In the genomic region with DNA sequence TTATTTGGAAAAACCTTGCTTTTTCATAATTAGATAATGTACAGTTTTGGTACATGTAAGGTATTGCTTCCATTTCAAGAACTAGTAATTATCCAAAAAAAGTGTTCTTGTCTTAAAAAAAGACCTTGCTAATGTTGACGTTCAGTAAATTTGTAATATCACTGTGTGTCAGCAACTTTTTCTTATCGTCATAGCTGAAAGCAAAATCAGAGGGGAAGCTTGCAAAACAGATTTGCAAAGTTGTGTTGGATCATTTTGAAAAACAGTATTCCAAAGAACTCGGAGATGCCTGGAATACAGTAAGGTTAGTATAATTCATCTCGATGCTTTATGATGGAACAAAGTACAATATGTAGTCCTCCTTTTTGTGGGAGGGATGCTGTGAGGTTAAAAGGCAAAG, we compare ENCODE assay signal across 10 cellular contexts. TPM values are rescaled to one million over a fixed set of nuclear protein-coding genes. Genes with fewer than 3 reads are reported as not detected.
A peak's percentile ranks its signal among the peaks of the same experiment; 100 is the strongest.
DNase-seq lines count a peak whose midpoint lies in the region; ATAC-seq and TF ChIP-seq lines count a peak whose summit lies in the region.
"Had no signal": no experiment of that assay in that cellular context is flagged by ENCODE, and none has a peak within 500 bp of the region (broad histone marks: within the 10 kb centered on the region; RNA-seq: fewer than 3 reads in every experiment).

No MANE protein-coding gene starts in this region.

- peak overlapping the region; percentile 98 for H3K4me3 Mint-ChIP-seq in Caco-2 (ENCODE audit: unreplicated experiment)

- peaks cover 4% of the 10 kb centered on the region; the same call in 1 of the 2 replicates for H3K4me1 ChIP-seq in Caco-2
- H3K4me1 ChIP-seq in colonic mucosa = peaks cover 19% of the 10 kb centered on the region
- peaks cover 20% of the 10 kb centered on the region for H3K4me1 ChIP-seq in neuron (ENCODE audit: insufficient read depth, low read length)

- CTCF ChIA-PET in Caco-2 (lab: Charles Lee) = no interaction called here

- H3K36me3 ChIP-seq in Caco-2 (ENCODE audit: control insufficient read depth, insufficient read depth, low read length) (no peaks in the 10 kb centered on the region), colonic mucosa (no peaks in the 10 kb centered on the region), neuron (ENCODE audit: insufficient read depth, low read length) (peaks cover 27% of the 10 kb centered on the region)

- no peak for ATAC-seq in GM21825 (IDR thresholded peaks at IDR 0.05; ENCODE audit: unreplicated experiment)

- DNase-seq in Caco-2 = no peak
- no peak for DNase-seq in LNCaP clone FGC (ENCODE audit: low read depth)
- no peak for DNase-seq in colonic mucosa
- DNase-seq in AG08396 (ENCODE audit: low spot score) = no peak
- no peak for DNase-seq in RKO (ENCODE audit: low spot score)
- no peak for DNase-seq in D341Med (ENCODE audit: low spot score)
- DNase-seq: anterior cingulate cortex, Right ventricle myocardium superior had no signal

- H3K4me3 ChIP-seq in Caco-2 (ENCODE audit: low read depth, low read length) (no peak overlapping the region), LNCaP clone FGC (ENCODE audit: low read depth, low read length) (peak overlapping the region; percentile 80), colonic mucosa (no peak overlapping the region), neuron (ENCODE audit: low read length) (peak overlapping the region; percentile 75)

- no peaks in the 10 kb centered on the region for H3K27me3 Mint-ChIP-seq in Caco-2 (ENCODE audit: insufficient read depth, unreplicated experiment)

- H3K27ac Mint-ChIP-seq in Caco-2 (ENCODE audit: unreplicated experiment) = peak overlapping the region; percentile 99

- no peaks in the 10 kb centered on the region for H3K27me3 ChIP-seq in Caco-2 (replicated peaks; ENCODE audit: control insufficient read depth, insufficient read depth, low read length)
- H3K27me3 ChIP-seq in colonic mucosa = no peaks in the 10 kb centered on the region
- no peaks in the 10 kb centered on the region for H3K27me3 ChIP-seq in neuron (ENCODE audit: insufficient read depth, low read length)

- H3K36me3 Mint-ChIP-seq in Caco-2 (ENCODE audit: insufficient read depth, unreplicated experiment) = peaks cover 6% of the 10 kb centered on the region

- TF ChIP-seq CTCF in Caco-2 (IDR thresholded peaks at IDR 0.05; ENCODE audit: insufficient read depth in 1 of 2, low read depth in 1 of 2, low read length in 1 of 2, severe bottlenecking in 1 of 2, unreplicated experiment in 1 of 2) (no peak), LNCaP clone FGC (IDR thresholded peaks at IDR 0.05; ENCODE audit: control insufficient read depth, extremely low read depth, insufficient read depth) (no peak), colonic mucosa (IDR thresholded peaks at IDR 0.05) (no peak)

- peak overlapping the region; percentile 96 for H3K27ac ChIP-seq in colonic mucosa

- no peak overlapping the region for H3K9ac ChIP-seq in colonic mucosa (ENCODE audit: low read depth in 2 of 2, low read length in 2 of 2)

- no peak overlapping the region for H2AFZ ChIP-seq in neuron (ENCODE audit: low read depth, low read length)

- no peaks in the 10 kb centered on the region for H3K9me3 ChIP-seq in Caco-2
- H3K9me3 ChIP-seq in colonic mucosa = no peaks in the 10 kb centered on the region
- peaks cover 2% of the 10 kb centered on the region for H3K9me3 ChIP-seq in neuron (ENCODE audit: low read length)

- POLR2A ChIA-PET in Caco-2 (lab: Charles Lee) = no interaction called here

- no peaks in the 10 kb centered on the region for H3K9me3 Mint-ChIP-seq in Caco-2 (ENCODE audit: unreplicated experiment)

- peaks cover 8% of the 10 kb centered on the region for H3K4me1 Mint-ChIP-seq in Caco-2 (ENCODE audit: low read depth, unreplicated experiment)

- no TSS peak for BruUV-seq in Caco-2 (replicated peaks; lab: Mats Ljungman, UMichigan)

- intact Hi-C loops in Caco-2 (cut with micrococcal nuclease; ENCODE audit: unreplicated experiment) (no loop called here), colonic mucosa (cut with DNase I) (loop anchor here (10.0 kb wide), 1 partner anchor 159 kb away; no protein-coding TSS in a partner anchor)

RNA-seq across cellular contexts. Expression of a gene that starts 1.4 kb away (rescaled TPM):
- 7.1 and 9.6 TPM in 2 replicates for total RNA-seq in Caco-2 (2022)
- total RNA-seq in colonic mucosa = 10 to 100 TPM; 17.2 to 18.8 TPM

RNA-seq across cellular contexts. Expression of a gene that starts 1.5 kb away (rescaled TPM):
- total RNA-seq in Caco-2 (2022) (3.3 and 3.7 TPM in 2 replicates), colonic mucosa (1 to 10 TPM; 4.6 to 5.4 TPM)

RNA-seq across cellular contexts. Expression of a gene that starts 35.8 kb away (rescaled TPM):
- total RNA-seq in Caco-2 (2022) (not detected in 2 replicates), colonic mucosa (10 to 100 TPM in 1 of 2 donors, 1 to 10 TPM in 1; 9.0 to 18.8 TPM)
- total RNA-seq: Right ventricle myocardium superior had no signal

Comparison
In these comparisons a context has a peak if more than half of its experiments do, and no peak if none do; other contexts are left out.
1. H3K4me3 ChIP-seq: peak in LNCaP clone FGC (single experiment) and neuron (single experiment); none in Caco-2 (single experiment) and colonic mucosa (single experiment).
2. RNA of a gene that starts 35.8 kb away (total RNA-seq): 9.0 to 18.8 TPM in colonic mucosa; not detected in Caco-2; every median in the first group is over 10 times any median in the second.